In the genomic region with DNA sequence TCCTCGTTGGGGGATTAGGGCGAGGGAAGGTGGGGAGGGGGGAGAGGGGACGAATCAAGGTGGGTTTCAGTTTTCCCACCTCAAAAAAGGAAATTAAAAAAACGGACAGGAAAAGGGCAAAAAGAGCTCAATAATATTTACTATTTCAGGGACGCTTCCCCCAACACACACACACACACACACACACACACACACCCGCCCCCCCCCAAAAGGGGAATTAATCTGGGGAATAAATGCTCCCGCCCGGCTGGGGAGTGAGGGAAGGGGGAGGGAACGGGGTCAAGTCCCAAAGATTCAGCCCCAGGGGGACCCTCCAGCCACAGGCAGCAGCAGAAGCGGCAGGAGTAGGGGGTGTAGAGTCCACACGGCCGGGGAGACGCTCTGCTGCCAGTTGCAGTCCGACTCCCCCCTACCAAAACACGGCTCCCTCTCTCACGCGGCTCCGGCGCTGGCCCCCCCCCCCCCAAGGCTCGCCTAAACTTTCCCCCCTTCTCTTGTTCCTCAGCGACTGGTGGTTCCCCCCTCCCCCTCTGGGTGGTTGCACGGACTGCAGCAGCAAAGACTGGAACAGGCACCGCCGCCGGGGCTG, we compare ENCODE assay signal across 8 cellular contexts. TPM values are rescaled to one million over a fixed set of nuclear protein-coding genes. Genes with fewer than 3 reads are reported as not detected.
A peak's percentile ranks its signal among the peaks of the same experiment; 100 is the strongest.
DNase-seq lines count a peak whose midpoint lies in the region; ATAC-seq and TF ChIP-seq lines count a peak whose summit lies in the region.

No MANE protein-coding gene starts in this region.

- H3K27me3 ChIP-seq in SU-DHL-6 (ENCODE audit: low read length) (no peaks in the 10 kb centered on the region), gastroesophageal sphincter (no peaks in the 10 kb centered on the region), gastrocnemius medialis (no peaks in the 10 kb centered on the region)

- no peaks in the 10 kb centered on the region for H3K9me2 ChIP-seq in SU-DHL-6 (replicated peaks; ENCODE audit: insufficient read depth, low read length)

- H3F3A ChIP-seq in SU-DHL-6 (ENCODE audit: insufficient read depth) = peaks cover 18% of the 10 kb centered on the region; the same call in 1 of the 2 replicates

- H3K4me1 ChIP-seq in gastroesophageal sphincter (peaks cover 0 to 43% (median 12%) of the 10 kb centered on the region in 3 donors), gastrocnemius medialis (peaks cover 33 to 36% of the 10 kb centered on the region in 2 donors)

- no peak for TF ChIP-seq CTCF in SU-DHL-6 (IDR thresholded peaks at IDR 0.05; ENCODE audit: insufficient read depth, low read length, poor library complexity, severe bottlenecking)
- TF ChIP-seq CTCF in gastroesophageal sphincter (IDR thresholded peaks at IDR 0.05) = no peak
- no peak for TF ChIP-seq CTCF in gastrocnemius medialis (IDR thresholded peaks at IDR 0.05 in 4 of 5, conservative IDR thresholded peaks at IDR 0.05 in 1 of 5)

- WGBS in gastroesophageal sphincter (ENCODE audit: low coverage in 1 of 2), 2 donors = 0% methylated on average over 4 to 6 of the region's 25 CpGs

- in situ Hi-C loops in gastrocnemius medialis (cut with MboI; ENCODE audit: low sequenced_read_pairs in 4 of 4) = loop anchor here (10.0 to 25.0 kb wide), 4 partner anchors 63 to 227 kb away; partner anchors contain the start of gene USP34 (in 1 of the 4)

- peaks cover 52% of the 10 kb centered on the region for H3K79me2 ChIP-seq in SU-DHL-6 (ENCODE audit: insufficient read depth, low read length)

- H3K27ac ChIP-seq in SU-DHL-6 (ENCODE audit: low read depth, low read length) = peak overlapping the region; percentile 93
- peak overlapping the region; percentile 84 to 98 (median 96) for H3K27ac ChIP-seq in gastroesophageal sphincter
- H3K27ac ChIP-seq in gastrocnemius medialis = peak overlapping the region; percentile 97 to 99 (median 99)

- intact Hi-C loops in gastrocnemius medialis (cut with DNase I; ENCODE audit: low total_unique reads) = loop anchor here (1.0 to 5.0 kb wide), 8 partner anchors 66 to 360 kb away; partner anchors contain the start of genes FAM161A and USP34

- no peak overlapping the region for H2AFZ ChIP-seq in SU-DHL-6 (ENCODE audit: low read depth, low read length, severe bottlenecking)

- ATAC-seq in gastroesophageal sphincter (no peak), gastrocnemius medialis (peak in 1 of 2 donors; percentile 32), HG03108 (IDR thresholded peaks at IDR 0.05; ENCODE audit: unreplicated experiment) (no peak)

- DNase-seq in DMS53 treated with DMSO at 0.1 percent for 48 hours (lab: John Stamatoyannopoulos, UW; ENCODE audit: unreplicated experiment) (peak; percentile 72), DMS53 (lab: John Stamatoyannopoulos, UW) (no peak), gastrocnemius medialis (no peak), LoVo (ENCODE audit: low spot score) (no peak), EL (no peak)

- H3K36me3 ChIP-seq in SU-DHL-6 (ENCODE audit: low read length) (peaks cover 9% of the 10 kb centered on the region; the same call in 1 of the 2 replicates), gastroesophageal sphincter (no peaks in the 10 kb centered on the region), gastrocnemius medialis (no peaks in the 10 kb centered on the region)

- H3K4me2 ChIP-seq in SU-DHL-6 (ENCODE audit: low read depth, low read length, poor library complexity, severe bottlenecking) = peak overlapping the region; percentile 53

- H4K20me1 ChIP-seq in SU-DHL-6 (ENCODE audit: low read depth, low read length) = peaks cover 33% of the 10 kb centered on the region

- peak overlapping the region; percentile 94 for H3K4me3 ChIP-seq in SU-DHL-6 (ENCODE audit: insufficient read depth, low read length, poor library complexity, severe bottlenecking)
- peak overlapping the region; percentile 74 to 81 for H3K4me3 ChIP-seq in gastroesophageal sphincter
- peak overlapping the region; percentile 73 to 94 (median 82) for H3K4me3 ChIP-seq in gastrocnemius medialis

- no peak for TF ChIP-seq EP300 in gastroesophageal sphincter (IDR thresholded peaks at IDR 0.05)

- H3K9me3 ChIP-seq in SU-DHL-6 (ENCODE audit: insufficient read depth, low read length) (no peaks in the 10 kb centered on the region), gastroesophageal sphincter (no peaks in the 10 kb centered on the region), gastrocnemius medialis (no peaks in the 10 kb centered on the region)

- peak overlapping the region; percentile 95 for H3K9ac ChIP-seq in SU-DHL-6 (ENCODE audit: low read length)

- TF ChIP-seq POLR2A in gastroesophageal sphincter (IDR thresholded peaks at IDR 0.05) = no peak
- no peak for TF ChIP-seq POLR2A in gastrocnemius medialis (IDR thresholded peaks at IDR 0.05)

RNA-seq across cellular contexts. Expression of gene XPO1, which starts 0.5 kb away (rescaled TPM):
- total RNA-seq in gastroesophageal sphincter = 100 to 1,000 TPM in 1 of 4 donors, 10 to 100 TPM in 3; 66.5 to 102 (median 72.1) TPM
- 10 to 100 TPM; 34.3 to 69.1 (median 56.3) TPM for total RNA-seq in gastrocnemius medialis
